In genomic region chr6:71250050-71250689, GRCh38 we compare ENCODE assay signal across 9 cellular contexts. TPM values are rescaled to one million over a fixed set of nuclear protein-coding genes. Genes with fewer than 3 reads are reported as not detected.
A peak's percentile ranks its signal among the peaks of the same experiment; 100 is the strongest.
DNase-seq lines count a peak whose midpoint lies in the region; ATAC-seq and TF ChIP-seq lines count a peak whose summit lies in the region.
"Had no signal": no experiment of that assay in that cellular context is flagged by ENCODE, and none has a peak within 500 bp of the region (broad histone marks: within the 10 kb centered on the region; RNA-seq: fewer than 3 reads in every experiment).

No MANE protein-coding gene starts in this region.

- no peaks in the 10 kb centered on the region for H3K27me3 ChIP-seq in psoas muscle (ENCODE audit: insufficient read depth in 3 of 3, low read length in 2 of 3)
- H3K27me3 ChIP-seq in testis = no peaks in the 10 kb centered on the region

- no peak overlapping the region for H3K27ac ChIP-seq in RWPE1
- H3K27ac ChIP-seq in psoas muscle = peak overlapping the region; percentile 48
- H3K27ac ChIP-seq in testis = peak overlapping the region in 1 of 2 donors; percentile 12

- no peaks in the 10 kb centered on the region for H3K9me3 ChIP-seq in psoas muscle
- H3K9me3 ChIP-seq in testis = no peaks in the 10 kb centered on the region

- intact Hi-C loops in psoas muscle (cut with DNase I) (no loop called here), testis (cut with DNase I; ENCODE audit: low total_unique reads) (no loop called here)

- no peak for TF ChIP-seq POLR2A in testis (IDR thresholded peaks at IDR 0.05)

- CTCF ChIA-PET in RWPE1 (lab: Yijun Ruan, JAX) = interaction anchor here (0.7 kb wide), 2 partner anchors 28 to 281 kb away, joined by 3 read pairs; no protein-coding TSS in a partner anchor

- TF ChIP-seq CTCF in RWPE1 (conservative IDR thresholded peaks at IDR 0.05; ENCODE audit: low read depth) (no peak), fibroblast of pulmonary artery (IDR thresholded peaks at IDR 0.05; ENCODE audit: low read length, missing control alignments) (no peak), psoas muscle (IDR thresholded peaks at IDR 0.05) (no peak), testis (IDR thresholded peaks at IDR 0.05) (no peak)

- H3K4me3 ChIP-seq in fibroblast of pulmonary artery (replicated peaks; ENCODE audit: low read depth, low read length) (peak overlapping the region; percentile 21), psoas muscle (no peak overlapping the region), testis (no peak overlapping the region)

- H3K4me1 ChIP-seq in psoas muscle = no peaks in the 10 kb centered on the region
- H3K4me1 ChIP-seq in testis = peaks cover 9% of the 10 kb centered on the region

- ATAC-seq in psoas muscle (peak in 3 of 4 donors; percentile 52 to 91 (median 74)), HG03139 (IDR thresholded peaks at IDR 0.05; ENCODE audit: unreplicated experiment) (no peak), HG02588 (IDR thresholded peaks at IDR 0.05; ENCODE audit: unreplicated experiment) (no peak)
- ATAC-seq: activated CD4-positive, alpha-beta T cell treated with anti-CD3 and anti-CD28 coated beads for 36 hours had no signal

- no peaks in the 10 kb centered on the region for H3K36me3 ChIP-seq in psoas muscle (ENCODE audit: insufficient read depth in 1 of 2, low read depth in 1 of 2)
- no peaks in the 10 kb centered on the region for H3K36me3 ChIP-seq in testis (ENCODE audit: low read depth, missing control alignments)

- DNase-seq in CD1c-positive myeloid dendritic cell (ENCODE audit: extremely low spot score) = peak; percentile 91
- DNase-seq in RWPE1 (ENCODE audit: low spot score) = peak; percentile 38
- peak; percentile 97 for DNase-seq in fibroblast of pulmonary artery (ENCODE audit: low read depth)
- DNase-seq in psoas muscle = no peak
- DNase-seq in testis = no peak
- no peak for DNase-seq in NCI-H1930 (lab: John Stamatoyannopoulos, UW)
- DNase-seq: activated CD4-positive, alpha-beta T cell treated with anti-CD3 and anti-CD28 coated beads for 36 hours had no signal

- POLR2A ChIA-PET in RWPE1 (lab: Yijun Ruan, JAX; ENCODE audit: low non-redundant PET) = no interaction called here

- WGBS in psoas muscle, 3 donors = 44 to 53% (median 45%) methylated on average over 4 of the region's 4 CpGs
- WGBS in testis, 2 donors = 54 to 62% methylated on average over 4 of the region's 4 CpGs

RNA-seq across cellular contexts. Expression of gene OGFRL1, which starts 38.4 kb away (rescaled TPM):
- total RNA-seq in psoas muscle (1 to 10 TPM; 5.8 to 7.7 (median 7.1) TPM), testis (1 to 10 TPM; 7.9 to 8.2 TPM)
- polyA plus RNA-seq in psoas muscle (1 to 10 TPM; 2.0 to 4.3 (median 2.4) TPM), testis (ENCODE audit: insufficient read depth, low read depth, low replicate concordance) (5.0 TPM)

Comparison
In these comparisons a context has a peak if more than half of its experiments do, and no peak if none do; other contexts are left out.
1. DNase-seq: peak in CD1c-positive myeloid dendritic cell (single experiment), RWPE1 (single experiment) and fibroblast of pulmonary artery (single experiment); none in psoas muscle (0 of 2), testis (single experiment) and NCI-H1930 (0 of 2).
2. ATAC-seq: peak in psoas muscle (3 of 4); none in HG03139 (single experiment) and HG02588 (single experiment).